Comparison of ENCODE assay signal across 8 cellular contexts in genomic region chr2:219627105-219628100, GRCh38. TPM values are rescaled to one million over a fixed set of nuclear protein-coding genes. Genes with fewer than 3 reads are reported as not detected.
DNase-seq lines count a peak whose midpoint lies in the region; ATAC-seq and TF ChIP-seq lines count a peak whose summit lies in the region.

A gene with protein sequence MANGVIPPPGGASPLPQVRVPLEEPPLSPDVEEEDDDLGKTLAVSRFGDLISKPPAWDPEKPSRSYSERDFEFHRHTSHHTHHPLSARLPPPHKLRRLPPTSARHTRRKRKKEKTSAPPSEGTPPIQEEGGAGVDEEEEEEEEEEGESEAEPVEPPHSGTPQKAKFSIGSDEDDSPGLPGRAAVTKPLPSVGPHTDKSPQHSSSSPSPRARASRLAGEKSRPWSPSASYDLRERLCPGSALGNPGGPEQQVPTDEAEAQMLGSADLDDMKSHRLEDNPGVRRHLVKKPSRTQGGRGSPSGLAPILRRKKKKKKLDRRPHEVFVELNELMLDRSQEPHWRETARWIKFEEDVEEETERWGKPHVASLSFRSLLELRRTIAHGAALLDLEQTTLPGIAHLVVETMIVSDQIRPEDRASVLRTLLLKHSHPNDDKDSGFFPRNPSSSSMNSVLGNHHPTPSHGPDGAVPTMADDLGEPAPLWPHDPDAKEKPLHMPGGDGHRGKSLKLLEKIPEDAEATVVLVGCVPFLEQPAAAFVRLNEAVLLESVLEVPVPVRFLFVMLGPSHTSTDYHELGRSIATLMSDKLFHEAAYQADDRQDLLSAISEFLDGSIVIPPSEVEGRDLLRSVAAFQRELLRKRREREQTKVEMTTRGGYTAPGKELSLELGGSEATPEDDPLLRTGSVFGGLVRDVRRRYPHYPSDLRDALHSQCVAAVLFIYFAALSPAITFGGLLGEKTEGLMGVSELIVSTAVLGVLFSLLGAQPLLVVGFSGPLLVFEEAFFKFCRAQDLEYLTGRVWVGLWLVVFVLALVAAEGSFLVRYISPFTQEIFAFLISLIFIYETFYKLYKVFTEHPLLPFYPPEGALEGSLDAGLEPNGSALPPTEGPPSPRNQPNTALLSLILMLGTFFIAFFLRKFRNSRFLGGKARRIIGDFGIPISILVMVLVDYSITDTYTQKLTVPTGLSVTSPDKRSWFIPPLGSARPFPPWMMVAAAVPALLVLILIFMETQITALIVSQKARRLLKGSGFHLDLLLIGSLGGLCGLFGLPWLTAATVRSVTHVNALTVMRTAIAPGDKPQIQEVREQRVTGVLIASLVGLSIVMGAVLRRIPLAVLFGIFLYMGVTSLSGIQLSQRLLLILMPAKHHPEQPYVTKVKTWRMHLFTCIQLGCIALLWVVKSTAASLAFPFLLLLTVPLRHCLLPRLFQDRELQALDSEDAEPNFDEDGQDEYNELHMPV (plus strand): TSS chr2:219627630. CDS start chr2:219627993, 363 bp downstream.

- H3K4me1 Mint-ChIP-seq in activated T-helper 2 cell treated with anti-CD3 and anti-CD28 coated beads, Interferon-gamma antibody, Interleukin-2, Interleukin-4, amounts not matched to agents 10 μg/mL and 5 μg/mL and 100 μg/mL, durations not matched to agents 14 hours and 24 hours and 36 hours (ENCODE audit: low read depth) = no peaks in the 10 kb centered on the region
- H3K4me1 Mint-ChIP-seq in progenitor cell of endocrine pancreas (ENCODE audit: low read depth) = peaks cover 6% of the 10 kb centered on the region

- TF ChIP-seq CTCF in C4-2B (conservative IDR thresholded peaks at IDR 0.05) = no peak
- TF ChIP-seq CTCF in HL-60 (IDR thresholded peaks at IDR 0.05; ENCODE audit: insufficient read depth, low read length) = no peak
- TF ChIP-seq CTCF in progenitor cell of endocrine pancreas (IDR thresholded peaks at IDR 0.05; ENCODE audit: unreplicated experiment) = peak; percentile 19

- TF ChIP-seq POLR2A in GM18505 (IDR thresholded peaks at IDR 0.05; ENCODE audit: borderline replicate concordance, extremely low read depth, insufficient read depth, insufficient read length) = no peak

- peaks cover 10% of the 10 kb centered on the region for H3K27me3 ChIP-seq in HL-60 (ENCODE audit: insufficient read depth, poor library complexity, severe bottlenecking)

- no peaks in the 10 kb centered on the region for H3K9me3 Mint-ChIP-seq in activated T-helper 2 cell treated with anti-CD3 and anti-CD28 coated beads, Interferon-gamma antibody, Interleukin-2, Interleukin-4, amounts not matched to agents 10 μg/mL and 5 μg/mL and 100 μg/mL, durations not matched to agents 14 hours and 24 hours and 36 hours
- no peaks in the 10 kb centered on the region for H3K9me3 Mint-ChIP-seq in progenitor cell of endocrine pancreas (ENCODE audit: low read depth)

- no peak for DNase-seq in HL-60 (ENCODE audit: low read depth in 1 of 2, low spot score in 1 of 2)
- DNase-seq in activated T-helper 2 cell treated with anti-CD3 and anti-CD28 coated beads, Interferon-gamma antibody, Interleukin-2, Interleukin-4, amounts not matched to agents 10 μg/mL and 5 μg/mL and 100 μg/mL, durations not matched to agents 14 hours and 24 hours and 36 hours (ENCODE audit: low spot score) = no peak
- no peak for DNase-seq in Right ventricle myocardium inferior (ENCODE audit: missing footprints)
- peak; percentile 36 for DNase-seq in progenitor cell of endocrine pancreas (ENCODE audit: low spot score, unreplicated experiment)
- DNase-seq in NCI-H1092 (lab: John Stamatoyannopoulos, UW) = no peak
- no peak for DNase-seq in NOMO-1 treated with DMSO at 0.1 percent for 48 hours (lab: John Stamatoyannopoulos, UW; ENCODE audit: unreplicated experiment)

- H3K27me3 Mint-ChIP-seq in activated T-helper 2 cell treated with anti-CD3 and anti-CD28 coated beads, Interferon-gamma antibody, Interleukin-2, Interleukin-4, amounts not matched to agents 10 μg/mL and 5 μg/mL and 100 μg/mL, durations not matched to agents 14 hours and 24 hours and 36 hours (ENCODE audit: low read depth) = peaks cover 33% of the 10 kb centered on the region
- peaks cover 28% of the 10 kb centered on the region for H3K27me3 Mint-ChIP-seq in progenitor cell of endocrine pancreas

- H3K27ac Mint-ChIP-seq in activated T-helper 2 cell treated with anti-CD3 and anti-CD28 coated beads, Interferon-gamma antibody, Interleukin-2, Interleukin-4, amounts not matched to agents 10 μg/mL and 5 μg/mL and 100 μg/mL, durations not matched to agents 14 hours and 24 hours and 36 hours = no peak within 1 kb of the TSS
- peak within 1 kb of the TSS; percentile 75 for H3K27ac Mint-ChIP-seq in progenitor cell of endocrine pancreas

- H3K27ac ChIP-seq in C4-2B = peak within 1 kb of the TSS; percentile 17; the same call in 1 of the 2 replicates
- no peak within 1 kb of the TSS for H3K27ac ChIP-seq in HL-60 (replicated peaks)

- ATAC-seq in Right ventricle myocardium inferior (peak; percentile 24), GM18505 (IDR thresholded peaks at IDR 0.05; ENCODE audit: unreplicated experiment) (no peak)

- H3K36me3 Mint-ChIP-seq in activated T-helper 2 cell treated with anti-CD3 and anti-CD28 coated beads, Interferon-gamma antibody, Interleukin-2, Interleukin-4, amounts not matched to agents 10 μg/mL and 5 μg/mL and 100 μg/mL, durations not matched to agents 14 hours and 24 hours and 36 hours (ENCODE audit: low read depth) = no peaks in the 10 kb centered on the region
- H3K36me3 Mint-ChIP-seq in progenitor cell of endocrine pancreas (ENCODE audit: insufficient read depth) = no peaks in the 10 kb centered on the region

- intact Hi-C loops in activated T-helper 2 cell treated with anti-CD3 and anti-CD28 coated beads, Interferon-gamma antibody, Interleukin-2, Interleukin-4, amounts not matched to agents 10 μg/mL and 5 μg/mL and 100 μg/mL, durations not matched to agents 14 hours and 24 hours and 36 hours (cut with micrococcal nuclease) = no loop called here
- intact Hi-C loops in Right ventricle myocardium inferior (cut with DNase I) = loop anchor here (5.0 kb wide), 1 partner anchor 55 kb away; the partner anchor contains the start of genes INHA and OBSL1

- peak within 1 kb of the TSS; percentile 44 for H3K4me3 Mint-ChIP-seq in activated T-helper 2 cell treated with anti-CD3 and anti-CD28 coated beads, Interferon-gamma antibody, Interleukin-2, Interleukin-4, amounts not matched to agents 10 μg/mL and 5 μg/mL and 100 μg/mL, durations not matched to agents 14 hours and 24 hours and 36 hours (ENCODE audit: low read depth)
- peak within 1 kb of the TSS; percentile 76 for H3K4me3 Mint-ChIP-seq in progenitor cell of endocrine pancreas (ENCODE audit: low read depth)

- H3K4me3 ChIP-seq in HL-60 (replicated peaks; ENCODE audit: insufficient read depth, low read length) = peak within 1 kb of the TSS; percentile 26

RNA-seq across cellular contexts. Expression of the gene that starts here (rescaled TPM):
- total RNA-seq in activated T-helper 2 cell treated with anti-CD3 and anti-CD28 coated beads, Interferon-gamma antibody, Interleukin-2, Interleukin-4, amounts not matched to agents 10 μg/mL and 5 μg/mL and 100 μg/mL, durations not matched to agents 14 hours and 24 hours and 36 hours = 0.07 and 0.14 TPM in 2 replicates
- total RNA-seq in Right ventricle myocardium inferior (445 TPM), progenitor cell of endocrine pancreas (17.0 and 19.7 TPM in 2 replicates)

Comparison
In these comparisons a context has a peak if more than half of its experiments do, and no peak if none do; other contexts are left out.
1. RNA of the gene that starts here (total RNA-seq): 445 TPM in Right ventricle myocardium inferior (single experiment); 17.0 to 19.7 TPM in progenitor cell of endocrine pancreas and 0.07 to 0.14 TPM in activated T-helper 2 cell treated with anti-CD3 and anti-CD28 coated beads, Interferon-gamma antibody, Interleukin-2, Interleukin-4, amounts not matched to agents 10 μg/mL and 5 μg/mL and 100 μg/mL, durations not matched to agents 14 hours and 24 hours and 36 hours; every median in the first group is over 10 times any median in the second.